9 cellular contexts compared by ENCODE assay signal in the genomic region with DNA sequence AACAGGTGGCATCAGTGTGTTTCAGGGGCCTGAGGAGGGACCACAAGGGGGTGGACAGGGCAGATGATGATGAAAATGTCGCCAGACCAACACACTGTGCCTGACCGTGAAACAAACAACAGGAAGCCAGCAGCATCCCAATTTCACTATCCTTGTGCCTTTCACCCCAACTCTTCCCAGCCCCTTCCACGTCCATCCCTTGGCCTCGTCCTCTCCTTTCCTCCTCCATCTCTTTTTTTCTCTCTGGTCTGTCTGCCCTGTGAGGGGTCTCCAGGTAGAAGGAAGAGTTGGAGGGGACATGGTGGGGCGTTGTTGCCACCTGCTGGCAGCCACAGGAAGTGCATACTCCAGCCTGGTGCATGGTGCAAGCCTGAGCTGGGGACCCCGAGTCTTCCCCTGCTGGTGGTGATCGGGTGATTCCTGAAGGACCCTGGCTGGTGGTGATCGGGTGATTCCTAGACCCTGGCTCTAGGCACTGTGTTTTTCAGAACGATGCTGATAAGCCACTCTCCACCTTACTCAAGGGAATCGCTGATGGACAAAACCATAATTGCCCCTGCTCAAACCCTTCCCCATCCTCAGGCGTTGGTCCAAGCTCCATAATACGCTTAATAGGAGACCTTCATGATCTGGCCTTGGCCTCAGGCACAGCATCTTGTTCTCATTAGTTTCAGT. TPM values are rescaled to one million over a fixed set of nuclear protein-coding genes. Genes with fewer than 3 reads are reported as not detected.
DNase-seq lines count a peak whose midpoint lies in the region; ATAC-seq and TF ChIP-seq lines count a peak whose summit lies in the region.
"Had no signal": no experiment of that assay in that cellular context is flagged by ENCODE, and none has a peak within 500 bp of the region (broad histone marks: within the 10 kb centered on the region; RNA-seq: fewer than 3 reads in every experiment).

No MANE protein-coding gene starts in this region.

- peak; percentile 25 for DNase-seq in NCI-H1436 (lab: John Stamatoyannopoulos, UW)
- no peak for DNase-seq in NCI-H1436 treated with DMSO at 0.1 percent for 48 hours (lab: John Stamatoyannopoulos, UW)
- peak; percentile 85 for DNase-seq in NAMALWA (ENCODE audit: low spot score)
- DNase-seq in WERI-Rb-1 = peak; percentile 67
- DNase-seq in breast epithelium (ENCODE audit: low spot score in 2 of 2) = no peak
- DNase-seq in left lung = peak; percentile 44 to 85
- peak; percentile 27 for DNase-seq in stimulated activated CD8-positive, alpha-beta memory T cell treated with anti-CD3 and anti-CD28 coated beads, Interleukin-12 subunit alpha, Interleukin-12 subunit beta, amount 100 ng/mL, for 24 hours (ENCODE audit: extremely low read depth)
- no peak for DNase-seq in NCI-H2107 treated with DMSO at 0.1 percent for 48 hours (lab: John Stamatoyannopoulos, UW; ENCODE audit: unreplicated experiment)

- H3K4me1 ChIP-seq in breast epithelium (no peaks in the 10 kb centered on the region), left lung (peaks cover 6 to 20% of the 10 kb centered on the region in 2 donors)

- ATAC-seq in left lung = peak; percentile 51

- H3K27ac ChIP-seq in WERI-Rb-1 (no peak overlapping the region), breast epithelium (no peak overlapping the region), left lung (no peak overlapping the region)
- H3K27ac ChIP-seq: BLaER1 treated with 17β-estradiol and CSF1 and Interleukin-3, amounts not matched to agents 10 nM and 100 nM had no signal

- intact Hi-C loops in breast epithelium (cut with DNase I; ENCODE audit: low total_unique reads) (loop anchor here (5.0 to 10.0 kb wide), 2 partner anchors 205 to 343 kb away; no protein-coding TSS in a partner anchor), left lung (cut with DNase I) (no loop called here)

- H3K36me3 ChIP-seq in WERI-Rb-1 (no peaks in the 10 kb centered on the region), breast epithelium (no peaks in the 10 kb centered on the region), left lung (no peaks in the 10 kb centered on the region)
- H3K36me3 ChIP-seq: BLaER1 treated with 17β-estradiol and CSF1 and Interleukin-3, amounts not matched to agents 10 nM and 100 nM had no signal

- no peak for TF ChIP-seq POLR2A in breast epithelium (IDR thresholded peaks at IDR 0.05)

- no peaks in the 10 kb centered on the region for H3K9me3 ChIP-seq in WERI-Rb-1 (ENCODE audit: severe bottlenecking)
- H3K9me3 ChIP-seq in breast epithelium = no peaks in the 10 kb centered on the region
- no peaks in the 10 kb centered on the region for H3K9me3 ChIP-seq in left lung

- peak; percentile 83 for TF ChIP-seq CTCF in WERI-Rb-1 (IDR thresholded peaks at IDR 0.05; ENCODE audit: low read depth, low read length)
- peak; percentile 77 to 87 (median 86) for TF ChIP-seq CTCF in breast epithelium (IDR thresholded peaks at IDR 0.05)
- peak; percentile 89 to 90 for TF ChIP-seq CTCF in left lung (IDR thresholded peaks at IDR 0.05)

- H3K27me3 ChIP-seq in WERI-Rb-1 (ENCODE audit: insufficient read depth, low read depth, severe bottlenecking) (no peaks in the 10 kb centered on the region), breast epithelium (no peaks in the 10 kb centered on the region), left lung (no peaks in the 10 kb centered on the region)
- H3K27me3 ChIP-seq: BLaER1 treated with 17β-estradiol and CSF1 and Interleukin-3, amounts not matched to agents 10 nM and 100 nM had no signal

- H3K4me3 ChIP-seq in WERI-Rb-1 (ENCODE audit: low read depth, low read length) (no peak overlapping the region), breast epithelium (no peak overlapping the region), left lung (no peak overlapping the region)
- H3K4me3 ChIP-seq: BLaER1 treated with 17β-estradiol and CSF1 and Interleukin-3, amounts not matched to agents 10 nM and 100 nM had no signal

RNA-seq across cellular contexts. Expression of gene NSD1, which starts 21.7 kb away (rescaled TPM):
- total RNA-seq in breast epithelium (10 to 100 TPM; 37.7 to 52.2 (median 38.6) TPM), left lung (10 to 100 TPM; 71.2 to 79.7 TPM)

RNA-seq across cellular contexts. Expression of gene FGFR4, which starts 25.1 kb away (rescaled TPM):
- 1 to 10 TPM in 2 of 3 donors, under 1 TPM in 1; 0.48 to 4.5 (median 2.0) TPM for total RNA-seq in breast epithelium
- total RNA-seq in left lung = 10 to 100 TPM; 14.8 to 99.9 TPM

Comparison
In these comparisons a context has a peak if more than half of its experiments do, and no peak if none do; other contexts are left out.
1. DNase-seq: peak in NCI-H1436 (single experiment), NAMALWA (single experiment), WERI-Rb-1 (single experiment), left lung (2 of 2) and stimulated activated CD8-positive, alpha-beta memory T cell treated with anti-CD3 and anti-CD28 coated beads, Interleukin-12 subunit alpha, Interleukin-12 subunit beta, amount 100 ng/mL, for 24 hours (single experiment); none in NCI-H1436 treated with DMSO at 0.1 percent for 48 hours (single experiment), breast epithelium (0 of 2) and NCI-H2107 treated with DMSO at 0.1 percent for 48 hours (single experiment).
2. Peak in every context shown above with its lines, with median percentiles within 50 percentile points of each other: CTCF ChIP-seq.